In the genomic region with DNA sequence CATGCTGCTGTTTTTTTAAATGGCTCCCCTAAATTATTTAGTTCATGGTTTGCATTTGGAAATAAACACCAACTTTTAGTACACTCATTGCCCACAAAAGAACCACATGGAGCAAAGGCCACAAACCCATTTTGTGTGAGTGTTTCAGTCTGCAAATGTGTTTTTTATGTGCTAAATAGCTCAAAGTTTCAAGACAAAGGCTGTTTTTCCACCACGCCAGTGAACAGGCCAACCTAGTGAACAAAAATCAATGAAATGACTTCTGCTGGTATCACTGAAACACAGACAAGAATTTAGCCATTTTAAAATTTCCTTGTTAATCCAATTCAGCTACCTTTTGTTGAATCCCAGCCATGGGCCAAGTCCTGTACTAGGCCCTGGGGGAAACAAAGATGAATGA, we compare ENCODE assay signal across 26 cellular contexts.
"Had no signal": no experiment of that assay in that cellular context is flagged by ENCODE, and none has a peak within 500 bp of the region (broad histone marks: within the 10 kb centered on the region; RNA-seq: fewer than 3 reads in every experiment).

No MANE protein-coding gene starts in this region.

- ATAC-seq: activated naive CD4-positive, alpha-beta T cell treated with anti-CD3 and anti-CD28 coated beads, Interleukin-2, amount 50 U/mL, for 72 hours; activated T-cell treated with anti-CD3 and anti-CD28 coated beads, Interleukin-2, amount 50 U/mL, for 72 hours; esophagus mucosa; WTC11 had no signal

- H3K36me3 ChIP-seq: brain microvascular endothelial cell had no signal

- H3K27ac Mint-ChIP-seq: activated CD4-positive, alpha-beta memory T cell treated with anti-CD3 and anti-CD28 coated beads, Interleukin-2, amount 10 ng/mL, durations not matched to agents 7 days and 5 days; activated naive CD4-positive, alpha-beta T cell treated with anti-CD3 and anti-CD28 coated beads, Interleukin-2, amount 10 ng/mL, durations not matched to agents 7 days and 5 days; activated naive CD4-positive, alpha-beta T cell treated with anti-CD3 and anti-CD28 coated beads, Interleukin-2, amount 50 U/mL, for 72 hours; activated naive CD8-positive, alpha-beta T cell treated with anti-CD3 and anti-CD28 coated beads, Interleukin-2, amount 10 ng/mL, durations not matched to agents 7 days and 5 days; activated T-cell treated with anti-CD3 and anti-CD28 coated beads, Interleukin-2, amount 50 U/mL, for 24 hours; activated T-cell treated with anti-CD3 and anti-CD28 coated beads, Interleukin-2, amount 50 U/mL, for 72 hours; dendritic cell treated with granulocyte-macrophage colony-stimulating factor and Interleukin-4, amounts not matched to agents 40 ng/mL and 50 ng/mL, for 4 days; endodermal cell; WTC11 had no signal

- H3K9me3 Mint-ChIP-seq: activated CD4-positive, alpha-beta memory T cell treated with anti-CD3 and anti-CD28 coated beads, Interleukin-2, amount 10 ng/mL, durations not matched to agents 7 days and 5 days; activated naive CD8-positive, alpha-beta T cell treated with anti-CD3 and anti-CD28 coated beads, Interleukin-2, amount 10 ng/mL, durations not matched to agents 7 days and 5 days; central memory CD8-positive, alpha-beta T cell; dendritic cell treated with granulocyte-macrophage colony-stimulating factor and Interleukin-4, amounts not matched to agents 40 ng/mL and 50 ng/mL, for 4 days had no signal

- H3K27me3 Mint-ChIP-seq: activated CD4-positive, alpha-beta memory T cell treated with anti-CD3 and anti-CD28 coated beads, Interleukin-2, amount 10 ng/mL, durations not matched to agents 7 days and 5 days; activated CD4-positive, alpha-beta T cell treated with anti-CD3 and anti-CD28 coated beads, Interleukin-2, amount 10 ng/mL, durations not matched to agents 7 days and 5 days; activated naive CD4-positive, alpha-beta T cell treated with anti-CD3 and anti-CD28 coated beads, Interleukin-2, amount 10 ng/mL, durations not matched to agents 7 days and 5 days; activated naive CD8-positive, alpha-beta T cell treated with anti-CD3 and anti-CD28 coated beads, Interleukin-2, amount 10 ng/mL, durations not matched to agents 7 days and 5 days; activated T-cell treated with anti-CD3 and anti-CD28 coated beads, Interleukin-2, amount 50 U/mL, for 24 hours; central memory CD8-positive, alpha-beta T cell; dendritic cell treated with granulocyte-macrophage colony-stimulating factor and Interleukin-4, amounts not matched to agents 40 ng/mL and 50 ng/mL, for 4 days had no signal

- H3K4me3 ChIP-seq: coronary artery, dorsolateral prefrontal cortex had no signal

- H3K4me3 Mint-ChIP-seq: activated CD4-positive, alpha-beta memory T cell treated with anti-CD3 and anti-CD28 coated beads, Interleukin-2, amount 10 ng/mL, durations not matched to agents 7 days and 5 days; activated CD4-positive, alpha-beta T cell treated with anti-CD3 and anti-CD28 coated beads, Interleukin-2, amount 10 ng/mL, durations not matched to agents 7 days and 5 days; activated naive CD4-positive, alpha-beta T cell treated with anti-CD3 and anti-CD28 coated beads, Interleukin-2, amount 10 ng/mL, durations not matched to agents 7 days and 5 days; activated naive CD8-positive, alpha-beta T cell treated with anti-CD3 and anti-CD28 coated beads, Interleukin-2, amount 10 ng/mL, durations not matched to agents 7 days and 5 days; activated T-cell treated with anti-CD3 and anti-CD28 coated beads, Interleukin-2, amount 50 U/mL, for 24 hours; activated T-cell treated with anti-CD3 and anti-CD28 coated beads, Interleukin-2, amount 50 U/mL, for 72 hours; central memory CD8-positive, alpha-beta T cell; dendritic cell treated with granulocyte-macrophage colony-stimulating factor and Interleukin-4, amounts not matched to agents 40 ng/mL and 50 ng/mL, for 4 days; endodermal cell; WTC11 had no signal

- H3K27ac ChIP-seq: brain microvascular endothelial cell, coronary artery, dorsolateral prefrontal cortex, VCaP had no signal

- DNase-seq: activated CD4-positive, alpha-beta memory T cell treated with anti-CD3 and anti-CD28 coated beads, Interleukin-2, amount 10 ng/mL, durations not matched to agents 7 days and 5 days; activated CD4-positive, alpha-beta T cell treated with anti-CD3 and anti-CD28 coated beads for 1 hour; activated CD4-positive, alpha-beta T cell treated with anti-CD3 and anti-CD28 coated beads for 4 hours; activated CD4-positive, alpha-beta T cell treated with anti-CD3 and anti-CD28 coated beads, Interleukin-2, amount 10 ng/mL, durations not matched to agents 7 days and 5 days; activated CD4-positive, alpha-beta T cell treated with anti-CD3 and anti-CD28 coated beads, Interleukin-2, amount 50 U/mL, for 4 hours; activated CD8-positive, alpha-beta memory T cell treated with anti-CD3 and anti-CD28 coated beads, Interleukin-2, amount 50 U/mL, for 4 hours; activated gamma-delta T cell; activated naive CD4-positive, alpha-beta T cell; activated naive CD4-positive, alpha-beta T cell treated with anti-CD3 and anti-CD28 coated beads, Interleukin-2, amount 10 ng/mL, durations not matched to agents 7 days and 5 days; activated naive CD8-positive, alpha-beta T cell treated with anti-CD3 and anti-CD28 coated beads, Interleukin-2, amount 10 ng/mL, durations not matched to agents 7 days and 5 days; activated T-cell treated with anti-CD3 and anti-CD28 coated beads, Interleukin-2, amount 50 U/mL, for 24 hours; activated T-cell treated with anti-CD3 and anti-CD28 coated beads, Interleukin-2, amount 50 U/mL, for 72 hours; brain microvascular endothelial cell; dorsolateral prefrontal cortex; effector memory CD4-positive, alpha-beta T cell; foreskin fibroblast; head of caudate nucleus; T-helper 2 cell had no signal

- H3K27me3 ChIP-seq: brain microvascular endothelial cell, dorsolateral prefrontal cortex had no signal
